Comparison of ENCODE assay signal across 1 cellular context in genomic region chr9:36487482-36488321, GRCh38.
A peak's percentile ranks its signal among the peaks of the same experiment; 100 is the strongest.
TF ChIP-seq lines count a peak whose summit lies in the region.

No MANE protein-coding gene starts in this region.

TF ChIP-seq in HepG2, 621 proteins besides CTCF, POLR2A, EP300 and RAD21 (continued from another document and continues in another):
- no peak for TF ChIP-seq KDM1A (CRISPR knock-in tag; IDR thresholded peaks at IDR 0.05)
- TF ChIP-seq ATF7-NPFF (CRISPR knock-in tag; IDR thresholded peaks at IDR 0.05; ENCODE audit: low read depth), result no peak; the same call in none of the 2 replicates
- peak; percentile 13; the same call in 1 of the 2 replicates for TF ChIP-seq ELF1 (CRISPR knock-in tag; IDR thresholded peaks at IDR 0.05)
- TF ChIP-seq KLF11 (CRISPR knock-in tag; IDR thresholded peaks at IDR 0.05), result no peak
- TF ChIP-seq CREBL2 (CRISPR knock-in tag; IDR thresholded peaks at IDR 0.05; ENCODE audit: borderline replicate concordance), result no peak
- 0 out of 2 replicates have a peak, but pooled peaks have one; percentile 57 for TF ChIP-seq KLF6 (CRISPR knock-in tag; IDR thresholded peaks at IDR 0.05)
- TF ChIP-seq, protein P1, sequence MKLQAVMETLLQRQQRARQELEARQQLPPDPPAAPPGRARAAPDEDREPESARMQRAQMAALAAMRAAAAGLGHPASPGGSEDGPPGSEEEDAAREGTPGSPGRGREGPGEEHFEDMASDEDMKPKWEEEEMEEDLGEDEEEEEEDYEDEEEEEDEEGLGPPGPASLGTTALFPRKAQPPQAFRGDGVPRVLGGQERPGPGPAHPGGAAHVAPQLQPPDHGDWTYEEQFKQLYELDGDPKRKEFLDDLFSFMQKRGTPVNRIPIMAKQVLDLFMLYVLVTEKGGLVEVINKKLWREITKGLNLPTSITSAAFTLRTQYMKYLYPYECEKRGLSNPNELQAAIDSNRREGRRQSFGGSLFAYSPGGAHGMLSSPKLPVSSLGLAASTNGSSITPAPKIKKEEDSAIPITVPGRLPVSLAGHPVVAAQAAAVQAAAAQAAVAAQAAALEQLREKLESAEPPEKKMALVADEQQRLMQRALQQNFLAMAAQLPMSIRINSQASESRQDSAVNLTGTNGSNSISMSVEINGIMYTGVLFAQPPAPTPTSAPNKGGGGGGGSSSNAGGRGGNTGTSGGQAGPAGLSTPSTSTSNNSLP (IDR thresholded peaks at IDR 0.05; ENCODE audit: low read depth, low read length), result no peak
- TF ChIP-seq PATZ1 (CRISPR knock-in tag; IDR thresholded peaks at IDR 0.05), result 0 out of 2 replicates have a peak, but pooled peaks have one; percentile 26
- TF ChIP-seq ERF (CRISPR knock-in tag; IDR thresholded peaks at IDR 0.05), result peak; percentile 54; the same call in 1 of the 2 replicates
- TF ChIP-seq ZSCAN12 (CRISPR knock-in tag; IDR thresholded peaks at IDR 0.05), result no peak
- TF ChIP-seq, protein P2, sequence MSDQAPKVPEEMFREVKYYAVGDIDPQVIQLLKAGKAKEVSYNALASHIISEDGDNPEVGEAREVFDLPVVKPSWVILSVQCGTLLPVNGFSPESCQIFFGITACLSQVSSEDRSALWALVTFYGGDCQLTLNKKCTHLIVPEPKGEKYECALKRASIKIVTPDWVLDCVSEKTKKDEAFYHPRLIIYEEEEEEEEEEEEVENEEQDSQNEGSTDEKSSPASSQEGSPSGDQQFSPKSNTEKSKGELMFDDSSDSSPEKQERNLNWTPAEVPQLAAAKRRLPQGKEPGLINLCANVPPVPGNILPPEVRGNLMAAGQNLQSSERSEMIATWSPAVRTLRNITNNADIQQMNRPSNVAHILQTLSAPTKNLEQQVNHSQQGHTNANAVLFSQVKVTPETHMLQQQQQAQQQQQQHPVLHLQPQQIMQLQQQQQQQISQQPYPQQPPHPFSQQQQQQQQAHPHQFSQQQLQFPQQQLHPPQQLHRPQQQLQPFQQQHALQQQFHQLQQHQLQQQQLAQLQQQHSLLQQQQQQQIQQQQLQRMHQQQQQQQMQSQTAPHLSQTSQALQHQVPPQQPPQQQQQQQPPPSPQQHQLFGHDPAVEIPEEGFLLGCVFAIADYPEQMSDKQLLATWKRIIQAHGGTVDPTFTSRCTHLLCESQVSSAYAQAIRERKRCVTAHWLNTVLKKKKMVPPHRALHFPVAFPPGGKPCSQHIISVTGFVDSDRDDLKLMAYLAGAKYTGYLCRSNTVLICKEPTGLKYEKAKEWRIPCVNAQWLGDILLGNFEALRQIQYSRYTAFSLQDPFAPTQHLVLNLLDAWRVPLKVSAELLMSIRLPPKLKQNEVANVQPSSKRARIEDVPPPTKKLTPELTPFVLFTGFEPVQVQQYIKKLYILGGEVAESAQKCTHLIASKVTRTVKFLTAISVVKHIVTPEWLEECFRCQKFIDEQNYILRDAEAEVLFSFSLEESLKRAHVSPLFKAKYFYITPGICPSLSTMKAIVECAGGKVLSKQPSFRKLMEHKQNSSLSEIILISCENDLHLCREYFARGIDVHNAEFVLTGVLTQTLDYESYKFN (CRISPR knock-in tag; conservative IDR thresholded peaks at IDR 0.05), result 0 out of 2 replicates have a peak, but pooled peaks have one; percentile 32
- no peak for TF ChIP-seq SOX13 (IDR thresholded peaks at IDR 0.05)
- no peak for TF ChIP-seq SOX13 (CRISPR knock-in tag; conservative IDR thresholded peaks at IDR 0.05 in 1 of 2, IDR thresholded peaks at IDR 0.05 in 1 of 2)
- TF ChIP-seq GABPA (IDR thresholded peaks at IDR 0.05; ENCODE audit: low read depth, low read length), result no peak
- TF ChIP-seq GABPA (CRISPR knock-in tag; IDR thresholded peaks at IDR 0.05; ENCODE audit: low read depth), result no peak
- no peak for TF ChIP-seq TFAP4 (IDR thresholded peaks at IDR 0.05; ENCODE audit: borderline replicate concordance, low read depth)
- TF ChIP-seq, protein P3, sequence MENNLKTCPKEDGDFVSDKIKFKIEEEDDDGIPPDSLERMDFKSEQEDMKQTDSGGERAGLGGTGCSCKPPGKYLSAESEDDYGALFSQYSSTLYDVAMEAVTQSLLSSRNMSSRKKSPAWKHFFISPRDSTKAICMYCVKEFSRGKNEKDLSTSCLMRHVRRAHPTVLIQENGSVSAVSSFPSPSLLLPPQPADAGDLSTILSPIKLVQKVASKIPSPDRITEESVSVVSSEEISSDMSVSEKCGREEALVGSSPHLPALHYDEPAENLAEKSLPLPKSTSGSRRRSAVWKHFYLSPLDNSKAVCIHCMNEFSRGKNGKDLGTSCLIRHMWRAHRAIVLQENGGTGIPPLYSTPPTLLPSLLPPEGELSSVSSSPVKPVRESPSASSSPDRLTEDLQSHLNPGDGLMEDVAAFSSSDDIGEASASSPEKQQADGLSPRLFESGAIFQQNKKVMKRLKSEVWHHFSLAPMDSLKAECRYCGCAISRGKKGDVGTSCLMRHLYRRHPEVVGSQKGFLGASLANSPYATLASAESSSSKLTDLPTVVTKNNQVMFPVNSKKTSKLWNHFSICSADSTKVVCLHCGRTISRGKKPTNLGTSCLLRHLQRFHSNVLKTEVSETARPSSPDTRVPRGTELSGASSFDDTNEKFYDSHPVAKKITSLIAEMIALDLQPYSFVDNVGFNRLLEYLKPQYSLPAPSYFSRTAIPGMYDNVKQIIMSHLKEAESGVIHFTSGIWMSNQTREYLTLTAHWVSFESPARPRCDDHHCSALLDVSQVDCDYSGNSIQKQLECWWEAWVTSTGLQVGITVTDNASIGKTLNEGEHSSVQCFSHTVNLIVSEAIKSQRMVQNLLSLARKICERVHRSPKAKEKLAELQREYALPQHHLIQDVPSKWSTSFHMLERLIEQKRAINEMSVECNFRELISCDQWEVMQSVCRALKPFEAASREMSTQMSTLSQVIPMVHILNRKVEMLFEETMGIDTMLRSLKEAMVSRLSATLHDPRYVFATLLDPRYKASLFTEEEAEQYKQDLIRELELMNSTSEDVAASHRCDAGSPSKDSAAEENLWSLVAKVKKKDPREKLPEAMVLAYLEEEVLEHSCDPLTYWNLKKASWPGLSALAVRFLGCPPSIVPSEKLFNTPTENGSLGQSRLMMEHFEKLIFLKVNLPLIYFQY (CRISPR knock-in tag; IDR thresholded peaks at IDR 0.05; ENCODE audit: borderline replicate concordance), result peak; percentile 84
- no peak for TF ChIP-seq HMGA1 (CRISPR knock-in tag; conservative IDR thresholded peaks at IDR 0.05)
- peak; percentile 46; the same call in 1 of the 2 replicates for TF ChIP-seq HDAC1 (CRISPR knock-in tag; IDR thresholded peaks at IDR 0.05)
- TF ChIP-seq ZMYM3 (CRISPR knock-in tag; IDR thresholded peaks at IDR 0.05), result peak; percentile 22; the same call in 1 of the 2 replicates
- 0 out of 2 replicates have a peak, but pooled peaks have one; percentile 20 for TF ChIP-seq ZNF33B (CRISPR knock-in tag; IDR thresholded peaks at IDR 0.05)
- peak; percentile 70; the same call in 1 of the 2 replicates for TF ChIP-seq ZMYM4 (CRISPR knock-in tag; IDR thresholded peaks at IDR 0.05)
- TF ChIP-seq SETDB1 (CRISPR knock-in tag; IDR thresholded peaks at IDR 0.05; ENCODE audit: borderline replicate concordance), result no peak
- no peak for TF ChIP-seq ATF1 (CRISPR knock-in tag; IDR thresholded peaks at IDR 0.05)
- TF ChIP-seq SMARCE1 (IDR thresholded peaks at IDR 0.05; ENCODE audit: borderline replicate concordance), result no peak
- no peak for TF ChIP-seq ZBTB46 (CRISPR knock-in tag; IDR thresholded peaks at IDR 0.05; ENCODE audit: borderline replicate concordance)
- no peak for TF ChIP-seq LCORL (IDR thresholded peaks at IDR 0.05)
- peak; percentile 34; the same call in 1 of the 2 replicates for TF ChIP-seq LCORL (CRISPR knock-in tag; IDR thresholded peaks at IDR 0.05)
- TF ChIP-seq KDM4B (CRISPR knock-in tag; IDR thresholded peaks at IDR 0.05), result no peak
- TF ChIP-seq YEATS2 (CRISPR knock-in tag; IDR thresholded peaks at IDR 0.05; ENCODE audit: borderline replicate concordance), result 0 out of 2 replicates have a peak, but pooled peaks have one; percentile 32
- TF ChIP-seq YEATS4 (CRISPR knock-in tag; IDR thresholded peaks at IDR 0.05; ENCODE audit: borderline replicate concordance), result peak; percentile 23; the same call in 1 of the 2 replicates
- peak; percentile 62; the same call in 1 of the 2 replicates for TF ChIP-seq SIN3A (IDR thresholded peaks at IDR 0.05; ENCODE audit: borderline replicate concordance, low read depth, low read length)
- TF ChIP-seq ARID2 (CRISPR knock-in tag; IDR thresholded peaks at IDR 0.05; ENCODE audit: borderline replicate concordance), result 0 out of 2 replicates have a peak, but pooled peaks have one; percentile 45
- TF ChIP-seq, protein P4, sequence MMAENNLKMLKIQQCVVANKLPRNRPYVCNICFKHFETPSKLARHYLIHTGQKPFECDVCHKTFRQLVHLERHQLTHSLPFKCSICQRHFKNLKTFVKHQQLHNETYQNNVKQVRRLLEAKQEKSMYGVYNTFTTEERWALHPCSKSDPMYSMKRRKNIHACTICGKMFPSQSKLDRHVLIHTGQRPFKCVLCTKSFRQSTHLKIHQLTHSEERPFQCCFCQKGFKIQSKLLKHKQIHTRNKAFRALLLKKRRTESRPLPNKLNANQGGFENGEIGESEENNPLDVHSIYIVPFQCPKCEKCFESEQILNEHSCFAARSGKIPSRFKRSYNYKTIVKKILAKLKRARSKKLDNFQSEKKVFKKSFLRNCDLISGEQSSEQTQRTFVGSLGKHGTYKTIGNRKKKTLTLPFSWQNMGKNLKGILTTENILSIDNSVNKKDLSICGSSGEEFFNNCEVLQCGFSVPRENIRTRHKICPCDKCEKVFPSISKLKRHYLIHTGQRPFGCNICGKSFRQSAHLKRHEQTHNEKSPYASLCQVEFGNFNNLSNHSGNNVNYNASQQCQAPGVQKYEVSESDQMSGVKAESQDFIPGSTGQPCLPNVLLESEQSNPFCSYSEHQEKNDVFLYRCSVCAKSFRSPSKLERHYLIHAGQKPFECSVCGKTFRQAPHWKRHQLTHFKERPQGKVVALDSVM (CRISPR knock-in tag; IDR thresholded peaks at IDR 0.05), result peak; percentile 43; the same call in 1 of the 2 replicates
- peak; percentile 50; the same call in 1 of the 2 replicates for TF ChIP-seq THRA (CRISPR knock-in tag; IDR thresholded peaks at IDR 0.05; ENCODE audit: borderline replicate concordance)
- TF ChIP-seq TAF15 (IDR thresholded peaks at IDR 0.05; ENCODE audit: low read depth, low read length, poor library complexity, severe bottlenecking), result no peak
- TF ChIP-seq ZBTB38 (CRISPR knock-in tag; IDR thresholded peaks at IDR 0.05), result no peak
- TF ChIP-seq ZNF543 (CRISPR knock-in tag; IDR thresholded peaks at IDR 0.05), result 0 out of 2 replicates have a peak, but pooled peaks have one; percentile 27
- TF ChIP-seq ZNF589 (CRISPR knock-in tag; conservative IDR thresholded peaks at IDR 0.05), result no peak
- TF ChIP-seq CREM (IDR thresholded peaks at IDR 0.05), result no peak
- TF ChIP-seq CREM (CRISPR knock-in tag; IDR thresholded peaks at IDR 0.05), result no peak
- TF ChIP-seq SPEN (CRISPR knock-in tag; IDR thresholded peaks at IDR 0.05; ENCODE audit: low read depth), result peak; percentile 38; the same call in 1 of the 2 replicates
- peak; percentile 72; the same call in 1 of the 2 replicates for TF ChIP-seq KDM2A (CRISPR knock-in tag; IDR thresholded peaks at IDR 0.05; ENCODE audit: borderline replicate concordance, low read depth)
- TF ChIP-seq IRX3 (CRISPR knock-in tag; IDR thresholded peaks at IDR 0.05; ENCODE audit: borderline replicate concordance, low read depth), result peak; percentile 83; the same call in 1 of the 2 replicates
- TF ChIP-seq FIP1L1 (IDR thresholded peaks at IDR 0.05; ENCODE audit: borderline replicate concordance, insufficient read depth, low read depth, low read length), result no peak
- no peak for TF ChIP-seq RBAK (CRISPR knock-in tag; IDR thresholded peaks at IDR 0.05)
